In genomic region chr7:1555046-1555812, GRCh38 we compare ENCODE assay signal across 1 cellular context.
TF ChIP-seq lines count a peak whose summit lies in the region.

No MANE protein-coding gene starts in this region.

TF ChIP-seq in SK-N-SH, 30 proteins besides CTCF, POLR2A, EP300 and RAD21 (continued from another document):
- peak; percentile 40; the same call in 1 of the 2 replicates for TF ChIP-seq SIN3A (IDR thresholded peaks at IDR 0.05; ENCODE audit: borderline replicate concordance, low read depth, low read length)
- no peak for TF ChIP-seq RCOR1 (IDR thresholded peaks at IDR 0.05; ENCODE audit: low read length)
- no peak for TF ChIP-seq ELF1 (IDR thresholded peaks at IDR 0.05)
- no peak for TF ChIP-seq TAF1 (IDR thresholded peaks at IDR 0.05; ENCODE audit: borderline replicate concordance, low read depth, low read length)
- TF ChIP-seq USF2 (IDR thresholded peaks at IDR 0.05; ENCODE audit: borderline replicate concordance, low read depth, low read length): no peak
- TF ChIP-seq YY1 (IDR thresholded peaks at IDR 0.05; ENCODE audit: low read depth): no peak
- no peak for TF ChIP-seq SMC3 (IDR thresholded peaks at IDR 0.05; ENCODE audit: low read depth, low read length)
- TF ChIP-seq USF1 (IDR thresholded peaks at IDR 0.05; ENCODE audit: borderline replicate concordance, low read depth): no peak
- TF ChIP-seq JUND (IDR thresholded peaks at IDR 0.05): no peak; the same call in 1 of the 2 replicates
- TF ChIP-seq FOSL2 (IDR thresholded peaks at IDR 0.05; ENCODE audit: borderline replicate concordance, low read depth): peak; percentile 90; the same call in 1 of the 2 replicates
- TF ChIP-seq POLR2AphosphoS5 (IDR thresholded peaks at IDR 0.05; ENCODE audit: low read depth, low read length): peak; percentile 35; the same call in 1 of the 2 replicates
- TF ChIP-seq FOXJ3 (CRISPR knock-in tag; IDR thresholded peaks at IDR 0.05): no peak
- TF ChIP-seq MEF2A (IDR thresholded peaks at IDR 0.05; ENCODE audit: borderline replicate concordance, low read depth): no peak
- TF ChIP-seq MAX (IDR thresholded peaks at IDR 0.05; ENCODE audit: low read depth): peak; percentile 76
- no peak for TF ChIP-seq NRF1 (IDR thresholded peaks at IDR 0.05; ENCODE audit: low read depth, low read length)
- TF ChIP-seq RFX5 (IDR thresholded peaks at IDR 0.05; ENCODE audit: low read length): no peak
